ENCODE assay signal across 19 cellular contexts in the genomic region with DNA sequence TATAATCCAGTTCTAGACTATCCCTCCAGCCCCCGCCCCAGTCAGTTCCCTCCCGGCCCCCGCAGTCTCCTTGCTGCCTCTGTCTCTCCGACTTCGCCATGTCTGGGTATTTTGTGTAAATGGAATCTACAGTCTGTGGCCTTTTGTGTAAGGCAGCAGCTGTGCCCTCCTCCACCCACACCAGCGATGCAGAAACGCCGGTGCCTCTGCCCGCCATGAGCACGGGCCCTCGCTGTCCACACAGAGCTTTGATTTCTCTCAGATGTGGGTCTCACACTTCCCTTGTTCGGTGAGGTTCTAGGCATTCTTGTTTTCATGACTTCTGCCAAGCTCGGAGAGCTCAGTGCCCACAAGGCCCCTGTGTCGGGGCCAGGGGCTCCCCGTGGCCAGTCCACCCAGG. TPM values are rescaled to one million over a fixed set of nuclear protein-coding genes. Genes with fewer than 3 reads are reported as not detected.
DNase-seq lines count a peak whose midpoint lies in the region; ATAC-seq and TF ChIP-seq lines count a peak whose summit lies in the region.
"Had no signal": no experiment of that assay in that cellular context is flagged by ENCODE, and none has a peak within 500 bp of the region (broad histone marks: within the 10 kb centered on the region; RNA-seq: fewer than 3 reads in every experiment).

No MANE protein-coding gene starts in this region.

- intact Hi-C loops in natural killer cell (cut with micrococcal nuclease), result no loop called here
- intact Hi-C loops in esophagus muscularis mucosa (cut with DNase I), result no loop called here

- H3K9ac ChIP-seq in BLaER1, result no peak overlapping the region
- peak overlapping the region in 2 of 11 experiments; percentile 30 to 33; a peak in 2 of 22 replicates for H3K9ac ChIP-seq in BLaER1 treated with 17β-estradiol and CSF1 and Interleukin-3, amounts not matched to agents 10 nM and 100 nM

- H3K27ac ChIP-seq in BLaER1 (no peak overlapping the region), esophagus muscularis mucosa (replicated peaks in 1 of 4) (no peak overlapping the region)
- no peak overlapping the region for H3K27ac ChIP-seq in BLaER1 treated with 17β-estradiol and CSF1 and Interleukin-3, amounts not matched to agents 10 nM and 100 nM

- POLR2A ChIA-PET in WTC11 (lab: Charles Lee), result no interaction called here

- H3K9me3 ChIP-seq in BLaER1 (no peaks in the 10 kb centered on the region), esophagus muscularis mucosa (no peaks in the 10 kb centered on the region)
- no peaks in the 10 kb centered on the region for H3K9me3 ChIP-seq in BLaER1 treated with 17β-estradiol and CSF1 and Interleukin-3, amounts not matched to agents 10 nM and 100 nM (replicated peaks in 1 of 11)
- H3K9me3 ChIP-seq: BE2C had no signal

- H3K4me3 Mint-ChIP-seq in WTC11, result no peak overlapping the region
- H3K4me3 Mint-ChIP-seq in nephron, result peak overlapping the region in 2 of 3 experiments; percentile 28 to 33
- H3K4me3 Mint-ChIP-seq in natural killer cell, result no peak overlapping the region
- H3K4me3 Mint-ChIP-seq: CD14-positive monocyte; CD4-positive, alpha-beta memory T cell; HFFc6 had no signal

- ATAC-seq in WTC11, result no peak
- no peak for ATAC-seq in natural killer cell
- no peak for ATAC-seq in HG03457 (IDR thresholded peaks at IDR 0.05; ENCODE audit: unreplicated experiment)
- ATAC-seq: HCT116, K562 had no signal

- 91% methylated on average over 15 of the region's 15 CpGs for WGBS in esophagus muscularis mucosa

- H3K27me3 Mint-ChIP-seq in WTC11 (ENCODE audit: low read depth) (no peaks in the 10 kb centered on the region), nephron (ENCODE audit: low read depth) (peaks cover 11% of the 10 kb centered on the region), natural killer cell (ENCODE audit: low read depth in 2 of 2) (no peaks in the 10 kb centered on the region)
- H3K27me3 Mint-ChIP-seq: CD4-positive, alpha-beta memory T cell had no signal

- H3K9me3 Mint-ChIP-seq in WTC11 (no peaks in the 10 kb centered on the region), nephron (no peaks in the 10 kb centered on the region), natural killer cell (no peaks in the 10 kb centered on the region)
- H3K9me3 Mint-ChIP-seq: CD4-positive, alpha-beta memory T cell; HFFc6 had no signal

- peaks cover 43% of the 10 kb centered on the region for H3K4me1 ChIP-seq in BLaER1
- peaks cover 0 to 48% (median 29%) of the 10 kb centered on the region in 10 experiments; a peak in 14 of 20 replicates for H3K4me1 ChIP-seq in BLaER1 treated with 17β-estradiol and CSF1 and Interleukin-3, amounts not matched to agents 10 nM and 100 nM
- peaks cover 0 to 41% (median 26%) of the 10 kb centered on the region in 4 donors for H3K4me1 ChIP-seq in esophagus muscularis mucosa
- H3K4me1 ChIP-seq: BE2C had no signal

- H3K27ac Mint-ChIP-seq in WTC11 (peak overlapping the region; percentile 71), nephron (peak overlapping the region; percentile 9 to 88 (median 67)), natural killer cell (no peak overlapping the region)
- H3K27ac Mint-ChIP-seq: HFFc6 had no signal

- CTCF ChIA-PET in WTC11 (lab: Charles Lee), result interaction anchor here (0.8 kb wide), 1 partner anchor 388 kb away, joined by 3 read pairs; no protein-coding TSS in a partner anchor

- TF ChIP-seq POLR2A in esophagus muscularis mucosa (IDR thresholded peaks at IDR 0.05; ENCODE audit: low read depth), result no peak

- DNase-seq in WTC11 (ENCODE audit: low spot score), result no peak
- DNase-seq in cerebellar nuclear complex (lab: John Stamatoyannopoulos, UW), result no peak
- no peak for DNase-seq in natural killer cell
- no peak for DNase-seq in esophagus muscularis mucosa (ENCODE audit: extremely low spot score)
- DNase-seq: ACHN; BE2C; CD4-positive, alpha-beta memory T cell; DMS153; GF-D8; HFFc6; IMR-90 had no signal

- peaks cover 39% of the 10 kb centered on the region; the same call in 1 of the 2 replicates for H3K36me3 ChIP-seq in BLaER1
- H3K36me3 ChIP-seq in BLaER1 treated with 17β-estradiol and CSF1 and Interleukin-3, amounts not matched to agents 10 nM and 100 nM, result peaks cover 0 to 57% (median 20%) of the 10 kb centered on the region in 11 experiments; a peak in 14 of 22 replicates
- peaks cover 19 to 59% (median 38%) of the 10 kb centered on the region in 4 donors for H3K36me3 ChIP-seq in esophagus muscularis mucosa
- H3K36me3 ChIP-seq: BE2C had no signal

- no peak for TF ChIP-seq EP300 in esophagus muscularis mucosa (IDR thresholded peaks at IDR 0.05)

- H3K4me2 ChIP-seq in BLaER1, result peak overlapping the region; percentile 61
- H3K4me2 ChIP-seq in BLaER1 treated with 17β-estradiol and CSF1 and Interleukin-3, amounts not matched to agents 10 nM and 100 nM, result peak overlapping the region in 8 of 11 experiments; percentile 23 to 84 (median 70); a peak in 14 of 22 replicates

- no peaks in the 10 kb centered on the region for H3K36me3 Mint-ChIP-seq in WTC11
- H3K36me3 Mint-ChIP-seq in nephron (ENCODE audit: low read depth), result no peaks in the 10 kb centered on the region
- no peaks in the 10 kb centered on the region for H3K36me3 Mint-ChIP-seq in natural killer cell

- H3K27me3 ChIP-seq in BLaER1 (no peaks in the 10 kb centered on the region), esophagus muscularis mucosa (no peaks in the 10 kb centered on the region)
- no peaks in the 10 kb centered on the region; a peak in 1 of 22 replicates for H3K27me3 ChIP-seq in BLaER1 treated with 17β-estradiol and CSF1 and Interleukin-3, amounts not matched to agents 10 nM and 100 nM
- H3K27me3 ChIP-seq: BE2C had no signal

- H4K20me1 ChIP-seq in BLaER1, result peaks cover 32% of the 10 kb centered on the region
- H4K20me1 ChIP-seq in BLaER1 treated with 17β-estradiol and CSF1 and Interleukin-3, amounts not matched to agents 10 nM and 100 nM, result peaks cover 0 to 100% (median 66%) of the 10 kb centered on the region in 11 experiments; a peak in 17 of 22 replicates

- peaks cover 17% of the 10 kb centered on the region for H3K4me1 Mint-ChIP-seq in WTC11
- peaks cover 29% of the 10 kb centered on the region for H3K4me1 Mint-ChIP-seq in nephron
- H3K4me1 Mint-ChIP-seq in natural killer cell, result no peaks in the 10 kb centered on the region
- H3K4me1 Mint-ChIP-seq: CD14-positive monocyte had no signal

- no peak overlapping the region for H3K4me3 ChIP-seq in BLaER1
- H3K4me3 ChIP-seq in BLaER1 treated with 17β-estradiol and CSF1 and Interleukin-3, amounts not matched to agents 10 nM and 100 nM, result no peak overlapping the region
- H3K4me3 ChIP-seq in esophagus muscularis mucosa, result no peak overlapping the region
- H3K4me3 ChIP-seq: K562 had no signal

- TF ChIP-seq CTCF in WTC11 (IDR thresholded peaks at IDR 0.05) (no peak), nephron (IDR thresholded peaks at IDR 0.05; ENCODE audit: unreplicated experiment in 3 of 3) (no peak), natural killer cell (IDR thresholded peaks at IDR 0.05) (no peak), esophagus muscularis mucosa (IDR thresholded peaks at IDR 0.05) (no peak)

TF ChIP-seq in WTC11, 78 proteins besides CTCF, POLR2A, EP300 and RAD21:
- TF ChIP-seq, protein P1, sequence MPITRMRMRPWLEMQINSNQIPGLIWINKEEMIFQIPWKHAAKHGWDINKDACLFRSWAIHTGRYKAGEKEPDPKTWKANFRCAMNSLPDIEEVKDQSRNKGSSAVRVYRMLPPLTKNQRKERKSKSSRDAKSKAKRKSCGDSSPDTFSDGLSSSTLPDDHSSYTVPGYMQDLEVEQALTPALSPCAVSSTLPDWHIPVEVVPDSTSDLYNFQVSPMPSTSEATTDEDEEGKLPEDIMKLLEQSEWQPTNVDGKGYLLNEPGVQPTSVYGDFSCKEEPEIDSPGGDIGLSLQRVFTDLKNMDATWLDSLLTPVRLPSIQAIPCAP (CRISPR knock-in tag; IDR thresholded peaks at IDR 0.05), result no peak
- no peak for TF ChIP-seq GRHL2 (CRISPR knock-in tag; IDR thresholded peaks at IDR 0.05; ENCODE audit: insufficient replicate concordance, severe bottlenecking)
- TF ChIP-seq, protein P2, sequence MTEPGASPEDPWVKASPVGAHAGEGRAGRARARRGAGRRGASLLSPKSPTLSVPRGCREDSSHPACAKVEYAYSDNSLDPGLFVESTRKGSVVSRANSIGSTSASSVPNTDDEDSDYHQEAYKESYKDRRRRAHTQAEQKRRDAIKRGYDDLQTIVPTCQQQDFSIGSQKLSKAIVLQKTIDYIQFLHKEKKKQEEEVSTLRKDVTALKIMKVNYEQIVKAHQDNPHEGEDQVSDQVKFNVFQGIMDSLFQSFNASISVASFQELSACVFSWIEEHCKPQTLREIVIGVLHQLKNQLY (CRISPR knock-in tag; IDR thresholded peaks at IDR 0.05), result no peak
- TF ChIP-seq, protein P3, sequence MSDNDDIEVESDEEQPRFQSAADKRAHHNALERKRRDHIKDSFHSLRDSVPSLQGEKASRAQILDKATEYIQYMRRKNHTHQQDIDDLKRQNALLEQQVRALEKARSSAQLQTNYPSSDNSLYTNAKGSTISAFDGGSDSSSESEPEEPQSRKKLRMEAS (CRISPR knock-in tag; IDR thresholded peaks at IDR 0.05), result no peak
- no peak for TF ChIP-seq ETV6 (CRISPR knock-in tag; IDR thresholded peaks at IDR 0.05)
- TF ChIP-seq, protein P4, sequence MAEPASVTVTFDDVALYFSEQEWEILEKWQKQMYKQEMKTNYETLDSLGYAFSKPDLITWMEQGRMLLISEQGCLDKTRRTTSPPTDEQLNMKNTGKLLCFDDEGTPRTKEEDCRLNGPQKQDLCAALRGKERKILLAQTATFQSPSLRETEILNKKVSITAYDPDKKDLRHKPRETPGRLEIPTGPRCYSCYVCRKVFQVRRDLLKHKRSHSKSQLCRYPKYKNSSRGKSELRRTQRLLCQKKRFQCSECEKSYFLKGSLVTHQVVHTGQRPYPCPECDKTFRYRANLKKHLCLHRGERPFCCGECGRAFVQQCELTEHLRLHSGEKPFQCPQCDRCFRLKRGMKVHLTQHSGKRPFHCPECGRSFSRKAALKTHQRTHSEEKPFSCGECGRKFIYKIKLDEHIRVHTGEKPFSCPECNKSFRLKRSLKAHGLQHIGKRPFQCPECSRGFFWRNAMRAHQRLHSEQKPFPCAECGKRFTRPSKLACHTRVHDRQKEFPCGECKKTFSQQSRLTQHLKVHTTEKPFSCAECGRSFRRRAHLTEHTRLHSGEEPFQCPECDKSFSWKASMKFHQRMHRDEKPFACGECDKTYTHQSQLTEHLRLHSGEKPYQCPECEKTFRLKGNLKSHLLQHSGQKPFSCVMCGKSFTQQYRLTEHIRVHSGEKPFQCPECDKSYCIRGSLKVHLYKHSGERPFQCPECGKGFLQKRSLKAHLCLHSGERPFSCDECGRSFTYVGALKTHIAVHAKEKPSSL (CRISPR knock-in tag; conservative IDR thresholded peaks at IDR 0.05), result no peak

RNA-seq across cellular contexts. Expression of a gene that starts 37.8 kb away (rescaled TPM):
- total RNA-seq in WTC11 (2021), result 0.11 to 0.21 TPM (median 0.15 TPM) in 3 replicates
- not detected for total RNA-seq in natural killer cell
- total RNA-seq in esophagus muscularis mucosa, result not detected
- total RNA-seq: CD4-positive, alpha-beta memory T cell; H4; HFFc6; IMR-90; K562 had no signal

Comparison
In these comparisons a context has a peak if more than half of its experiments do, and no peak if none do; other contexts are left out.
1. H3K27ac Mint-ChIP-seq: peak in WTC11 (single experiment) and nephron (3 of 3); none in natural killer cell (0 of 2).
2. H3K4me3 Mint-ChIP-seq: peak in nephron (2 of 3); none in WTC11 (single experiment) and natural killer cell (single experiment).